Comparison of ENCODE assay signal across 7 cellular contexts in the genomic region with DNA sequence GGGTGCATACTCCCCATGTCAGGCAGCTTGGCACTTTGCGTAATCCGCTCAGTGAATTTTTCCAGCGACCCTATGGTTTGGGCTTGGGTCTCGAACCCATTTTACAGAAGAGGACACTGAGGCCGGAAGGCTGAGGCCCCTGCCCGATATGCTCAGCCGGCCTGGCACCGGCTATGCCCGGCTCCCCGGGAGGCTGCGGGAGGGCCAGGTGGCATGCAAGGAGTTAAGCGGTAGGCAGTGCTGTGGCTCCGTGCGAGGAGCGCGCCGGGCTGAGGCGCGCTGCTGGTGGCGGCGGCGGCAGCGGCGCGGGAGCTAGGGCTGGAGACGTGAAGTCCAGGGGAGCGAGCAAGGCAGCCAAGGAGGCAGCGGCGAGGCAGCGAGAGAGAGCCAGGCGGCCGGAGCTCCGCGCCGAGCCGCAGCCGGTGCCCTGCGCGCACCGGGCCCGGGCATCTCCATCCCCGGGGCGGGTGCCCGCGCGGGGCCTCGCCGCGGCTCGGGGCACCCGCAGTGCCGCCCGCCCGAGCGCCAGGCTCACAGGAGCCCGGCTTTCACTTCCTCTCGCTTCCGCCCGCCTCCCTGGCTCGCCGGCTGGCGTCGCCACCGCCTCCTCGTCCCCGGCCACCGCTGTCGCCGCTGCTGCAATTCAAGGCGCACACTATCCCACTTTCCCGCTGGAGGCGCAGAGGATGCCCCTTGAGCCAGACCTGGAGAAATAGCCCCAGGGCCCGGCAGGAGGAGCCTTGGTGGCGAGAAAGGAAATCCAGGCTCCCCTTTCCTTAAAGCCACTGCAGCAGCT. TPM values are rescaled to one million over a fixed set of nuclear protein-coding genes. Genes with fewer than 3 reads are reported as not detected.
DNase-seq lines count a peak whose midpoint lies in the region; ATAC-seq and TF ChIP-seq lines count a peak whose summit lies in the region.

A gene (plus strand): TSS at position 272 of the 796 bp plus-strand sequence. CDS start 66,545 bp downstream, outside the sequence.

- H3K9ac ChIP-seq in iPS-20b (ENCODE audit: low read depth, low read length): peak within 1 kb of the TSS; percentile 71; the same call in 1 of the 2 replicates

- H3K4me3 ChIP-seq in GM12864 (ENCODE audit: low read depth, low read length) (peak within 1 kb of the TSS; percentile 19; the same call in 1 of the 2 replicates), body of pancreas (no peak within 1 kb of the TSS), iPS-20b (ENCODE audit: low read length) (peak within 1 kb of the TSS; percentile 83), gastrocnemius medialis (peak within 1 kb of the TSS; percentile 27 to 44 (median 33))

- no peak for TF ChIP-seq CTCF in GM12864 (IDR thresholded peaks at IDR 0.05; ENCODE audit: low read depth, low read length, missing control alignments)
- TF ChIP-seq CTCF in body of pancreas (IDR thresholded peaks at IDR 0.05): peak in 1 of 7 experiments; percentile 12
- TF ChIP-seq CTCF in gastrocnemius medialis (IDR thresholded peaks at IDR 0.05 in 4 of 5, conservative IDR thresholded peaks at IDR 0.05 in 1 of 5): no peak

- peaks cover 0 to 25% of the 10 kb centered on the region in 2 donors for H3K27me3 ChIP-seq in body of pancreas
- H3K27me3 ChIP-seq in iPS-20b (ENCODE audit: insufficient read depth, low read length): peaks cover 38% of the 10 kb centered on the region
- H3K27me3 ChIP-seq in gastrocnemius medialis: peaks cover 12 to 48% (median 27%) of the 10 kb centered on the region in 3 donors

- no peak for TF ChIP-seq POLR2A in body of pancreas (IDR thresholded peaks at IDR 0.05)
- no peak for TF ChIP-seq POLR2A in gastrocnemius medialis (IDR thresholded peaks at IDR 0.05)

- H3K36me3 ChIP-seq in body of pancreas (replicated peaks in 1 of 2; ENCODE audit: insufficient read depth in 1 of 2, low read depth in 2 of 2) (no peaks in the 10 kb centered on the region), iPS-20b (ENCODE audit: insufficient read depth, low read depth, low read length) (no peaks in the 10 kb centered on the region), gastrocnemius medialis (no peaks in the 10 kb centered on the region)

- no peak for DNase-seq in GM12864 (ENCODE audit: low read depth)
- DNase-seq in NCI-H2227 treated with DMSO at 0.1 percent for 48 hours (lab: John Stamatoyannopoulos, UW): peak; percentile 68
- peak; percentile 15 to 41 (median 18) for DNase-seq in body of pancreas
- DNase-seq in gastrocnemius medialis: no peak

- in situ Hi-C loops in gastrocnemius medialis (cut with MboI; ENCODE audit: low sequenced_read_pairs in 4 of 4): no loop called here

- intact Hi-C loops in body of pancreas (cut with DNase I) (no loop called here), gastrocnemius medialis (cut with DNase I; ENCODE audit: low total_unique reads) (no loop called here)

- no peak within 1 kb of the TSS for H3K27ac ChIP-seq in body of pancreas
- no peak within 1 kb of the TSS for H3K27ac ChIP-seq in iPS-20b (ENCODE audit: low read length)
- H3K27ac ChIP-seq in gastrocnemius medialis: no peak within 1 kb of the TSS

- 4 to 52% methylated on average over 4 to 70 of the region's 74 CpGs for WGBS in body of pancreas, 2 donors

- peaks cover 14% of the 10 kb centered on the region for H3K4me1 ChIP-seq in body of pancreas
- peaks cover 2% of the 10 kb centered on the region; the same call in 1 of the 2 replicates for H3K4me1 ChIP-seq in iPS-20b (ENCODE audit: insufficient read depth, low read length)
- peaks cover 0 to 8% of the 10 kb centered on the region in 2 donors for H3K4me1 ChIP-seq in gastrocnemius medialis

- peak; percentile 38 for ATAC-seq in body of pancreas
- ATAC-seq in gastrocnemius medialis: peak in 1 of 2 donors; percentile 33
- ATAC-seq in HG02571 (IDR thresholded peaks at IDR 0.05; ENCODE audit: unreplicated experiment): no peak
- ATAC-seq in HG02759 (IDR thresholded peaks at IDR 0.05; ENCODE audit: unreplicated experiment): no peak

- H3K9me3 ChIP-seq in body of pancreas (no peaks in the 10 kb centered on the region), iPS-20b (ENCODE audit: insufficient read depth, low read depth, low read length) (no peaks in the 10 kb centered on the region), gastrocnemius medialis (no peaks in the 10 kb centered on the region)

RNA-seq across cellular contexts. Expression of the gene that starts here (rescaled TPM):
- total RNA-seq in body of pancreas: 1 to 10 TPM in 1 of 2 donors, under 1 TPM in 1; 0.26 to 1.3 TPM
- total RNA-seq in gastrocnemius medialis: under 1 TPM in 1 of 4 donors, not detected in 3; 0.10 TPM

Comparison
In these comparisons a context has a peak if more than half of its experiments do, and no peak if none do; other contexts are left out.
1. DNase-seq: peak in NCI-H2227 treated with DMSO at 0.1 percent for 48 hours (single experiment) and body of pancreas (4 of 4); none in GM12864 (single experiment) and gastrocnemius medialis (0 of 2).
2. H3K4me3 ChIP-seq: peak in GM12864 (single experiment), iPS-20b (single experiment) and gastrocnemius medialis (4 of 4); none in body of pancreas (0 of 2).